ENCODE assay signal across 8 cellular contexts in genomic region chr3:43699864-43700263, GRCh38. TPM values are rescaled to one million over a fixed set of nuclear protein-coding genes. Genes with fewer than 3 reads are reported as not detected.
DNase-seq lines count a peak whose midpoint lies in the region; ATAC-seq and TF ChIP-seq lines count a peak whose summit lies in the region.

No MANE protein-coding gene starts in this region.

- H3K4me1 Mint-ChIP-seq in effector memory CD8-positive, alpha-beta T cell (ENCODE audit: low read depth in 2 of 2): peaks cover 0 to 4% of the 10 kb centered on the region in 2 donors

- peak; percentile 63 for ATAC-seq in GM19397 (IDR thresholded peaks at IDR 0.05; ENCODE audit: unreplicated experiment)
- peak; percentile 75 for ATAC-seq in HG03521 (IDR thresholded peaks at IDR 0.05; ENCODE audit: unreplicated experiment)
- peak; percentile 33 for ATAC-seq in effector memory CD8-positive, alpha-beta T cell (replicated peaks)
- ATAC-seq in psoas muscle: no peak

- H3K27ac Mint-ChIP-seq in effector memory CD8-positive, alpha-beta T cell: no peak overlapping the region

- DNase-seq in BJ (ENCODE audit: low read depth) (no peak), NCI-H1930 (lab: John Stamatoyannopoulos, UW) (no peak), psoas muscle (no peak), NCI-H1417 (lab: John Stamatoyannopoulos, UW) (no peak), NCI-H1694 treated with DMSO at 0.1 percent for 48 hours (lab: John Stamatoyannopoulos, UW) (no peak)
- DNase-seq in effector memory CD8-positive, alpha-beta T cell: no peak

- H3K27me3 ChIP-seq in BJ (ENCODE audit: control insufficient read depth, insufficient read depth, low read length): no peaks in the 10 kb centered on the region
- H3K27me3 ChIP-seq in psoas muscle (ENCODE audit: insufficient read depth in 3 of 3, low read length in 2 of 3): no peaks in the 10 kb centered on the region

- peaks cover 12% of the 10 kb centered on the region for H3K4me1 ChIP-seq in psoas muscle

- POLR2A ChIA-PET in BJ (lab: Charles Lee): no interaction called here

- H3K4me3 Mint-ChIP-seq in effector memory CD8-positive, alpha-beta T cell: no peak overlapping the region

- no peaks in the 10 kb centered on the region for H3K9me3 Mint-ChIP-seq in effector memory CD8-positive, alpha-beta T cell

- no peaks in the 10 kb centered on the region for H3K9me3 ChIP-seq in psoas muscle

- peaks cover 9% of the 10 kb centered on the region for H3K36me3 Mint-ChIP-seq in effector memory CD8-positive, alpha-beta T cell (ENCODE audit: insufficient read depth)

- peak; percentile 22; the same call in 1 of the 2 replicates for TF ChIP-seq CTCF in BJ (IDR thresholded peaks at IDR 0.05; ENCODE audit: insufficient read depth, low read depth, low read length)
- no peak for TF ChIP-seq CTCF in psoas muscle (IDR thresholded peaks at IDR 0.05)

- no peak overlapping the region for H3K27ac ChIP-seq in psoas muscle

- peaks cover 3% of the 10 kb centered on the region; the same call in 1 of the 2 replicates for H3K36me3 ChIP-seq in BJ (ENCODE audit: control insufficient read depth, insufficient read depth, low read length)
- peaks cover 8 to 47% of the 10 kb centered on the region in 2 donors for H3K36me3 ChIP-seq in psoas muscle (ENCODE audit: insufficient read depth in 1 of 2, low read depth in 1 of 2)

- no peak overlapping the region for H3K4me3 ChIP-seq in BJ (ENCODE audit: low read depth, low read length)
- no peak overlapping the region for H3K4me3 ChIP-seq in psoas muscle

- intact Hi-C loops in psoas muscle (cut with DNase I): loop anchor here in 1 of 2 donors (10.0 kb wide), 1 partner anchor 155 kb away; no protein-coding TSS in a partner anchor

- H3K27me3 Mint-ChIP-seq in effector memory CD8-positive, alpha-beta T cell: no peaks in the 10 kb centered on the region

- WGBS in psoas muscle, 3 donors: 83 to 96% (median 86%) methylated on average over 1 of the region's 1 CpG

- CTCF ChIA-PET in BJ (lab: Yijun Ruan, JAX): interaction anchor here (1.2 to 1.5 kb wide), 2 partner anchors 48 to 157 kb away, joined by 3 to 4 read pairs; no protein-coding TSS in a partner anchor

RNA-seq across cellular contexts. Expression of gene ABHD5, which starts 9.1 kb away (rescaled TPM):
- polyA plus RNA-seq in BJ (2011; rRNA removed): 18.2 and 33.7 TPM in 2 replicates
- 12.9 and 17.3 TPM in 2 replicates for polyA minus RNA-seq in BJ (2011; rRNA and poly(A)+ RNA removed)
- total RNA-seq in psoas muscle: 10 to 100 TPM; 19.9 to 38.2 (median 25.7) TPM
- 10 to 100 TPM; 16.1 to 69.4 (median 32.0) TPM for polyA plus RNA-seq in psoas muscle

Comparison
In these comparisons a context has a peak if more than half of its experiments do, and no peak if none do; other contexts are left out.
1. ATAC-seq: peak in GM19397 (single experiment), HG03521 (single experiment) and effector memory CD8-positive, alpha-beta T cell (single experiment); none in psoas muscle (0 of 4).